In the genomic region with DNA sequence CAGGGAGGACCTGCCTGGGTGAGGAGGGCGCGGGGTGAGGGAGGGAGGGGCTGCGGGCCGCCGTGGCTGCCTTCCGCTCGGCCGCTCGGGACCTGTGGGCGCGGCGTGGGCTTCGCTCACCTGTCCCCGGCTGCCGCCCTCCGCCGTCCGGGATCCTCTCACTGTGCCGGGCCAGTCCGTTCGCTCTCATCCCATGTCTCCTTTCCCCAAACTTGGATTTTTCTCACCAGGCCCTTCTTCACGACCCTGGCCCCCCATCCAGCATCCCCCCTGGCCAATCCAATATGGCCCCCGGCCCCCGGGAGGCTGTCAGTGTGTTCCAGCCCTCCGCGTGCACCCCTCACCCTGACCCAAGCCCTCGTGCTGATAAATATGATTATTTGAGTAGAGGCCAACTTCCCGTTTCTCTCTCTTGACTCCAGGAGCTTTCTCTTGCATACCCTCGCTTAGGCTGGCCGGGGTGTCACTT, we compare ENCODE assay signal across 1 cellular context.
TF ChIP-seq lines count a peak whose summit lies in the region.

No MANE protein-coding gene starts in this region.

TF ChIP-seq in K562, 482 proteins besides CTCF, POLR2A, EP300 and RAD21 (continued from another document and continues in another):
- TF ChIP-seq, protein P1, sequence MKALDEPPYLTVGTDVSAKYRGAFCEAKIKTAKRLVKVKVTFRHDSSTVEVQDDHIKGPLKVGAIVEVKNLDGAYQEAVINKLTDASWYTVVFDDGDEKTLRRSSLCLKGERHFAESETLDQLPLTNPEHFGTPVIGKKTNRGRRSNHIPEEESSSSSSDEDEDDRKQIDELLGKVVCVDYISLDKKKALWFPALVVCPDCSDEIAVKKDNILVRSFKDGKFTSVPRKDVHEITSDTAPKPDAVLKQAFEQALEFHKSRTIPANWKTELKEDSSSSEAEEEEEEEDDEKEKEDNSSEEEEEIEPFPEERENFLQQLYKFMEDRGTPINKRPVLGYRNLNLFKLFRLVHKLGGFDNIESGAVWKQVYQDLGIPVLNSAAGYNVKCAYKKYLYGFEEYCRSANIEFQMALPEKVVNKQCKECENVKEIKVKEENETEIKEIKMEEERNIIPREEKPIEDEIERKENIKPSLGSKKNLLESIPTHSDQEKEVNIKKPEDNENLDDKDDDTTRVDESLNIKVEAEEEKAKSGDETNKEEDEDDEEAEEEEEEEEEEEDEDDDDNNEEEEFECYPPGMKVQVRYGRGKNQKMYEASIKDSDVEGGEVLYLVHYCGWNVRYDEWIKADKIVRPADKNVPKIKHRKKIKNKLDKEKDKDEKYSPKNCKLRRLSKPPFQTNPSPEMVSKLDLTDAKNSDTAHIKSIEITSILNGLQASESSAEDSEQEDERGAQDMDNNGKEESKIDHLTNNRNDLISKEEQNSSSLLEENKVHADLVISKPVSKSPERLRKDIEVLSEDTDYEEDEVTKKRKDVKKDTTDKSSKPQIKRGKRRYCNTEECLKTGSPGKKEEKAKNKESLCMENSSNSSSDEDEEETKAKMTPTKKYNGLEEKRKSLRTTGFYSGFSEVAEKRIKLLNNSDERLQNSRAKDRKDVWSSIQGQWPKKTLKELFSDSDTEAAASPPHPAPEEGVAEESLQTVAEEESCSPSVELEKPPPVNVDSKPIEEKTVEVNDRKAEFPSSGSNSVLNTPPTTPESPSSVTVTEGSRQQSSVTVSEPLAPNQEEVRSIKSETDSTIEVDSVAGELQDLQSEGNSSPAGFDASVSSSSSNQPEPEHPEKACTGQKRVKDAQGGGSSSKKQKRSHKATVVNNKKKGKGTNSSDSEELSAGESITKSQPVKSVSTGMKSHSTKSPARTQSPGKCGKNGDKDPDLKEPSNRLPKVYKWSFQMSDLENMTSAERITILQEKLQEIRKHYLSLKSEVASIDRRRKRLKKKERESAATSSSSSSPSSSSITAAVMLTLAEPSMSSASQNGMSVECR (CRISPR knock-in tag; IDR thresholded peaks at IDR 0.05), result peak; percentile 20; the same call in 1 of the 2 replicates
- TF ChIP-seq FIP1L1 (IDR thresholded peaks at IDR 0.05; ENCODE audit: low read depth, low read length, poor library complexity, severe bottlenecking) (no peak), POLR2AphosphoS5 (IDR thresholded peaks at IDR 0.05; ENCODE audit: control insufficient read depth, insufficient read depth, low read depth, low read length) (no peak; the same call in 1 of the 2 replicates), MEF2A (IDR thresholded peaks at IDR 0.05; ENCODE audit: control insufficient read depth, low read depth, low read length) (no peak), MNT (conservative IDR thresholded peaks at IDR 0.05) (peak; percentile 20; a peak in 3 of 4 replicates), THAP12 (CRISPR knock-in tag; IDR thresholded peaks at IDR 0.05) (no peak), ZBTB9 (CRISPR knock-in tag; IDR thresholded peaks at IDR 0.05) (0 out of 2 replicates have a peak, but pooled peaks have one; percentile 59), DLX4 (CRISPR knock-in tag; IDR thresholded peaks at IDR 0.05) (no peak), GABPA (tag; conservative IDR thresholded peaks at IDR 0.05; ENCODE audit: low read depth) (peak; percentile 84), ZNF324 (CRISPR knock-in tag; IDR thresholded peaks at IDR 0.05) (no peak), ATF4 (CRISPR knock-in tag; IDR thresholded peaks at IDR 0.05) (0 out of 2 replicates have a peak, but pooled peaks have one; percentile 33), ETS2 (tag; IDR thresholded peaks at IDR 0.05; ENCODE audit: borderline replicate concordance, poor library complexity, severe bottlenecking) (no peak), ZNF121 (CRISPR knock-in tag; conservative IDR thresholded peaks at IDR 0.05) (no peak), MYNN (IDR thresholded peaks at IDR 0.05) (no peak), MYNN (CRISPR knock-in tag; IDR thresholded peaks at IDR 0.05) (no peak), ZNF785 (CRISPR knock-in tag; IDR thresholded peaks at IDR 0.05) (peak; percentile 13; the same call in 1 of the 2 replicates), NR2F6 (CRISPR knock-in tag; IDR thresholded peaks at IDR 0.05) (0 out of 2 replicates have a peak, but pooled peaks have one; percentile 39), RBM15 (IDR thresholded peaks at IDR 0.05; ENCODE audit: insufficient read depth, low read length) (no peak), NFIC (IDR thresholded peaks at IDR 0.05) (0 out of 2 replicates have a peak, but pooled peaks have one; percentile 4), KHSRP (IDR thresholded peaks at IDR 0.05) (no peak), NONO (IDR thresholded peaks at IDR 0.05; ENCODE audit: low read depth in 2 of 2, low read length in 1 of 2) (no peak), ZNF668 (CRISPR knock-in tag; IDR thresholded peaks at IDR 0.05) (no peak), HDAC6 (IDR thresholded peaks at IDR 0.05; ENCODE audit: low read depth, low read length) (no peak), MBD1 (CRISPR knock-in tag; IDR thresholded peaks at IDR 0.05) (no peak), KLF10 (CRISPR knock-in tag; IDR thresholded peaks at IDR 0.05) (no peak), TAF1 (IDR thresholded peaks at IDR 0.05; ENCODE audit: control insufficient read depth, extremely low read depth, insufficient read depth, low read length, severe bottlenecking) (no peak), POU5F1 (IDR thresholded peaks at IDR 0.05; ENCODE audit: borderline replicate concordance, low read depth, low read length, partially characterized antibody) (no peak), TEAD2 (tag; IDR thresholded peaks at IDR 0.05) (no peak), NELFE (IDR thresholded peaks at IDR 0.05; ENCODE audit: insufficient read depth, insufficient read length) (no peak), RBBP5 (IDR thresholded peaks at IDR 0.05; ENCODE audit: borderline replicate concordance, insufficient read depth, low read length, poor library complexity, severe bottlenecking) (peak; percentile 30), ATF1 (CRISPR knock-in tag; IDR thresholded peaks at IDR 0.05) (no peak), ATF1 (tag; IDR thresholded peaks at IDR 0.05) (peak; percentile 80), LCOR (CRISPR knock-in tag; IDR thresholded peaks at IDR 0.05) (no peak)
- TF ChIP-seq, protein P2, sequence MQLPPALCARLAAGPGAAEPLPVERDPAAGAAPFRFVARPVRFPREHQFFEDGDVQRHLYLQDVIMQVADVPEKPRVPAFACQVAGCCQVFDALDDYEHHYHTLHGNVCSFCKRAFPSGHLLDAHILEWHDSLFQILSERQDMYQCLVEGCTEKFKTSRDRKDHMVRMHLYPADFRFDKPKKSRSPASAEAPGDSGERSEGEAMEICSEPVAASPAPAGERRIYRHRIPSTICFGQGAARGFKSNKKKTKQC (CRISPR knock-in tag; IDR thresholded peaks at IDR 0.05), result no peak; the same call in 1 of the 2 replicates
- TF ChIP-seq, protein P3, sequence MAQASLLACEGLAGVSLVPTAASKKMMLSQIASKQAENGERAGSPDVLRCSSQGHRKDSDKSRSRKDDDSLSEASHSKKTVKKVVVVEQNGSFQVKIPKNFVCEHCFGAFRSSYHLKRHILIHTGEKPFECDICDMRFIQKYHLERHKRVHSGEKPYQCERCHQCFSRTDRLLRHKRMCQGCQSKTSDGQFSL (CRISPR knock-in tag; IDR thresholded peaks at IDR 0.05), result peak; percentile 65; the same call in 1 of the 2 replicates
- TF ChIP-seq, protein P3 (tag; IDR thresholded peaks at IDR 0.05), result no peak
- TF ChIP-seq, protein P4, sequence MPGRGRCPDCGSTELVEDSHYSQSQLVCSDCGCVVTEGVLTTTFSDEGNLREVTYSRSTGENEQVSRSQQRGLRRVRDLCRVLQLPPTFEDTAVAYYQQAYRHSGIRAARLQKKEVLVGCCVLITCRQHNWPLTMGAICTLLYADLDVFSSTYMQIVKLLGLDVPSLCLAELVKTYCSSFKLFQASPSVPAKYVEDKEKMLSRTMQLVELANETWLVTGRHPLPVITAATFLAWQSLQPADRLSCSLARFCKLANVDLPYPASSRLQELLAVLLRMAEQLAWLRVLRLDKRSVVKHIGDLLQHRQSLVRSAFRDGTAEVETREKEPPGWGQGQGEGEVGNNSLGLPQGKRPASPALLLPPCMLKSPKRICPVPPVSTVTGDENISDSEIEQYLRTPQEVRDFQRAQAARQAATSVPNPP (IDR thresholded peaks at IDR 0.05; ENCODE audit: borderline replicate concordance, insufficient read depth, insufficient read length), result no peak
- TF ChIP-seq, protein P5, sequence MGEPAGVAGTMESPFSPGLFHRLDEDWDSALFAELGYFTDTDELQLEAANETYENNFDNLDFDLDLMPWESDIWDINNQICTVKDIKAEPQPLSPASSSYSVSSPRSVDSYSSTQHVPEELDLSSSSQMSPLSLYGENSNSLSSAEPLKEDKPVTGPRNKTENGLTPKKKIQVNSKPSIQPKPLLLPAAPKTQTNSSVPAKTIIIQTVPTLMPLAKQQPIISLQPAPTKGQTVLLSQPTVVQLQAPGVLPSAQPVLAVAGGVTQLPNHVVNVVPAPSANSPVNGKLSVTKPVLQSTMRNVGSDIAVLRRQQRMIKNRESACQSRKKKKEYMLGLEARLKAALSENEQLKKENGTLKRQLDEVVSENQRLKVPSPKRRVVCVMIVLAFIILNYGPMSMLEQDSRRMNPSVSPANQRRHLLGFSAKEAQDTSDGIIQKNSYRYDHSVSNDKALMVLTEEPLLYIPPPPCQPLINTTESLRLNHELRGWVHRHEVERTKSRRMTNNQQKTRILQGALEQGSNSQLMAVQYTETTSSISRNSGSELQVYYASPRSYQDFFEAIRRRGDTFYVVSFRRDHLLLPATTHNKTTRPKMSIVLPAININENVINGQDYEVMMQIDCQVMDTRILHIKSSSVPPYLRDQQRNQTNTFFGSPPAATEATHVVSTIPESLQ (CRISPR knock-in tag; IDR thresholded peaks at IDR 0.05), result no peak; the same call in 1 of the 2 replicates
